ENCODE assay signal across 23 cellular contexts in the genomic region with DNA sequence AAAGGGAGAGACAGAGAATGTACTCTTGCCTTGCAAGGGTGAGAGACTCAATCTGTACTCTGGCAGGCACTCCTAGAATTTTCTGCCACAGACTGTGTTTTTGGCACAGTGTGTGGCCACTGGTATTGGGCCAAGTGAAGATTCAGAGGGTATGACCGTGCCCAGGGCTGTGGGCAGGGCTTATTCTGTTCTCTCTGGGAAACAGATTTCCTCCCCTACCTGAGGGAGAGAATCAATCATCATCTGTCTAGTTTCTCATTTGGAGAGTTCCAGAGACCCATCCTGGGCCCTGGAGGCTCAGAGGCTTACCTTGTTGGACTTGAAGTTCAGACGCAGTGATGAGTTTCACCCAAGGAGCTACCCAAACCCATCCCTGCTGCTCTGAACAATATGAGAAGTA. TPM values are rescaled to one million over a fixed set of nuclear protein-coding genes. Genes with fewer than 3 reads are reported as not detected.
DNase-seq lines count a peak whose midpoint lies in the region; ATAC-seq, FAIRE-seq and TF ChIP-seq lines count a peak whose summit lies in the region.
"Had no signal": no experiment of that assay in that cellular context is flagged by ENCODE, and none has a peak within 500 bp of the region (broad histone marks: within the 10 kb centered on the region; RNA-seq: fewer than 3 reads in every experiment).

No MANE protein-coding gene starts in this region.

- H3K9ac ChIP-seq in keratinocyte (ENCODE audit: control insufficient read depth, extremely low read depth, insufficient read depth, low read length): no peak overlapping the region

- no peak for ATAC-seq in GM18498 (IDR thresholded peaks at IDR 0.05; ENCODE audit: unreplicated experiment)
- ATAC-seq: activated CD8-positive, alpha-beta memory T cell treated with anti-CD3 and anti-CD28 coated beads, Interleukin-2, amount 10 ng/mL, durations not matched to agents 7 days and 5 days; effector memory CD8-positive, alpha-beta T cell had no signal

- peak; percentile 88 for FAIRE-seq in keratinocyte (lab: Jason Lieb, UNC)
- FAIRE-seq: astrocyte, GM12878, GM19239, TTC549 had no signal

- H3K36me3 ChIP-seq in keratinocyte (ENCODE audit: control insufficient read depth in 2 of 2, extremely low read depth in 1 of 2, insufficient read depth in 2 of 2, low read length in 2 of 2): peaks cover 0 to 3% of the 10 kb centered on the region in 2 experiments

- H3K4me1 ChIP-seq in keratinocyte (ENCODE audit: control insufficient read depth, extremely low read depth, insufficient read depth, low read length): peaks cover 15% of the 10 kb centered on the region
- H3K4me1 ChIP-seq: heart right ventricle had no signal

- no peaks in the 10 kb centered on the region for H3K79me2 ChIP-seq in keratinocyte (ENCODE audit: control insufficient read depth, insufficient read depth, low read length)

- H3K9me3 ChIP-seq in keratinocyte (ENCODE audit: control insufficient read depth, low read depth, low read length): no peaks in the 10 kb centered on the region
- H3K9me3 ChIP-seq: heart right ventricle had no signal

- H4K20me1 ChIP-seq in keratinocyte (ENCODE audit: control insufficient read depth, extremely low read depth, insufficient read depth, low read length): no peaks in the 10 kb centered on the region

- DNase-seq in EL (peak; percentile 14), NCI-H1694 treated with DMSO at 0.1 percent for 48 hours (lab: John Stamatoyannopoulos, UW) (peak; percentile 12), astrocyte of the hippocampus (ENCODE audit: low read depth, low spot score) (peak; percentile 4), keratinocyte (ENCODE audit: low read depth, low spot score) (no peak), T-helper 2 cell (no peak), NCI-H748 (lab: John Stamatoyannopoulos, UW; ENCODE audit: unreplicated experiment) (no peak), NK-92 (lab: John Stamatoyannopoulos, UW; ENCODE audit: unreplicated experiment) (no peak)
- DNase-seq: activated CD4-positive, alpha-beta T cell treated with anti-CD3 and anti-CD28 coated beads, Interleukin-2, amount 10 ng/mL, durations not matched to agents 24 days and 14 days; activated CD8-positive, alpha-beta memory T cell treated with anti-CD3 and anti-CD28 coated beads, Interleukin-2, amount 10 ng/mL, durations not matched to agents 7 days and 5 days; effector memory CD8-positive, alpha-beta T cell; heart right ventricle; IMR-90; MM.1S; NCI-H1436; NK-92 treated with Interleukin-12 subunit alpha and Interleukin-12 subunit beta, amount 100 ng/mL, for 24 hours; retina had no signal

- no peaks in the 10 kb centered on the region for H3K9me1 ChIP-seq in keratinocyte (ENCODE audit: control insufficient read depth, extremely low read depth, insufficient read depth, low read length)

- dilution Hi-C loops in keratinocyte (cut with MboI; ENCODE audit: extremely low pct_ligation_motif_present, low sequenced_read_pairs): no loop called here

- no peaks in the 10 kb centered on the region for H3K27me3 ChIP-seq in keratinocyte (ENCODE audit: control insufficient read depth, extremely low read depth, insufficient read depth, low read length)
- H3K27me3 ChIP-seq: heart right ventricle had no signal

- no peak overlapping the region for H3K4me3 ChIP-seq in keratinocyte (ENCODE audit: control insufficient read depth in 2 of 3, extremely low read depth in 1 of 3, insufficient read depth in 2 of 3, low read depth in 1 of 3, low read length in 3 of 3)
- H3K4me3 ChIP-seq: GM12878, heart right ventricle had no signal

- H3K27ac ChIP-seq in keratinocyte (ENCODE audit: control insufficient read depth, insufficient read depth, low read length): no peak overlapping the region
- H3K27ac ChIP-seq: C4-2B, heart right ventricle, HL-60 had no signal

- H3K4me2 ChIP-seq in keratinocyte (ENCODE audit: control insufficient read depth, extremely low read depth, insufficient read depth, low read depth, low read length): peak overlapping the region; percentile 1

- no peak overlapping the region for H2AFZ ChIP-seq in keratinocyte (ENCODE audit: control insufficient read depth, low read length)

- TF ChIP-seq CTCF in keratinocyte (optimal IDR thresholded peaks at IDR 0.05 in 1 of 3, IDR thresholded peaks at IDR 0.05 in 1 of 3, conservative IDR thresholded peaks at IDR 0.05 in 1 of 3; ENCODE audit: extremely low read depth in 1 of 3, insufficient read depth in 2 of 3, low read length in 3 of 3): no peak

RNA-seq across cellular contexts. Expression of a gene that starts 28.2 kb away (rescaled TPM):
- polyA plus RNA-seq in keratinocyte: 649 to 1,138 TPM (median 1,068 TPM) in 3 replicates
- 3,044 TPM for polyA plus RNA-seq in keratinocyte (2011; ENCODE audit: low read depth)
- polyA plus RNA-seq in keratinocyte (2011; cell fraction: cytosol; rRNA removed): 853 and 2,031 TPM in 2 replicates
- 307 and 498 TPM in 2 replicates for polyA plus RNA-seq in keratinocyte (2011; cell fraction: nucleus; rRNA removed)
- 803 and 3,003 TPM in 2 replicates for polyA plus RNA-seq in keratinocyte (2012; ENCODE audit: low replicate concordance)
- 3.0 to 75.4 TPM (median 41.6 TPM) in 3 replicates for polyA minus RNA-seq in keratinocyte
- 77.3 TPM for polyA minus RNA-seq in keratinocyte (2011; cell fraction: cytosol; rRNA and poly(A)+ RNA removed)
- polyA minus RNA-seq in keratinocyte (2011; cell fraction: nucleus; rRNA and poly(A)+ RNA removed): 21.0 and 28.1 TPM in 2 replicates

RNA-seq across cellular contexts. Expression of a gene that starts 29.8 kb away (rescaled TPM):
- 16.4 to 36.5 TPM (median 26.0 TPM) in 3 replicates for polyA plus RNA-seq in keratinocyte
- polyA plus RNA-seq in keratinocyte (2011; ENCODE audit: low read depth): 40.2 TPM
- 21.5 and 42.5 TPM in 2 replicates for polyA plus RNA-seq in keratinocyte (2011; cell fraction: cytosol; rRNA removed)
- 21.8 and 38.1 TPM in 2 replicates for polyA plus RNA-seq in keratinocyte (2011; cell fraction: nucleus; rRNA removed)
- polyA plus RNA-seq in keratinocyte (2012; ENCODE audit: low replicate concordance): 20.4 and 39.5 TPM in 2 replicates
- 7.3 to 25.3 TPM in 2 of 3 replicates, not detected in the other for polyA minus RNA-seq in keratinocyte
- 12.7 TPM for polyA minus RNA-seq in keratinocyte (2011; cell fraction: cytosol; rRNA and poly(A)+ RNA removed)
- 3.2 and 7.4 TPM in 2 replicates for polyA minus RNA-seq in keratinocyte (2011; cell fraction: nucleus; rRNA and poly(A)+ RNA removed)

RNA-seq across cellular contexts. Expression of a gene that starts 30.8 kb away (rescaled TPM):
- 56.7 to 124 TPM (median 118 TPM) in 3 replicates for polyA plus RNA-seq in keratinocyte
- polyA plus RNA-seq in keratinocyte (2011; ENCODE audit: low read depth): 113 TPM
- 73.6 and 111 TPM in 2 replicates for polyA plus RNA-seq in keratinocyte (2011; cell fraction: cytosol; rRNA removed)
- 48.3 and 59.2 TPM in 2 replicates for polyA plus RNA-seq in keratinocyte (2011; cell fraction: nucleus; rRNA removed)
- polyA plus RNA-seq in keratinocyte (2012; ENCODE audit: low replicate concordance): 66.4 and 140 TPM in 2 replicates
- 5.8 to 40.3 TPM (median 25.5 TPM) in 3 replicates for polyA minus RNA-seq in keratinocyte
- 11.5 TPM for polyA minus RNA-seq in keratinocyte (2011; cell fraction: cytosol; rRNA and poly(A)+ RNA removed)
- 9.4 and 13.2 TPM in 2 replicates for polyA minus RNA-seq in keratinocyte (2011; cell fraction: nucleus; rRNA and poly(A)+ RNA removed)

Comparison
In these comparisons a context has a peak if more than half of its experiments do, and no peak if none do; other contexts are left out.
1. DNase-seq: peak in EL (single experiment), NCI-H1694 treated with DMSO at 0.1 percent for 48 hours (single experiment) and astrocyte of the hippocampus (single experiment); none in keratinocyte (single experiment), T-helper 2 cell (0 of 5), NCI-H748 (single experiment) and NK-92 (single experiment).